In the genomic region with DNA sequence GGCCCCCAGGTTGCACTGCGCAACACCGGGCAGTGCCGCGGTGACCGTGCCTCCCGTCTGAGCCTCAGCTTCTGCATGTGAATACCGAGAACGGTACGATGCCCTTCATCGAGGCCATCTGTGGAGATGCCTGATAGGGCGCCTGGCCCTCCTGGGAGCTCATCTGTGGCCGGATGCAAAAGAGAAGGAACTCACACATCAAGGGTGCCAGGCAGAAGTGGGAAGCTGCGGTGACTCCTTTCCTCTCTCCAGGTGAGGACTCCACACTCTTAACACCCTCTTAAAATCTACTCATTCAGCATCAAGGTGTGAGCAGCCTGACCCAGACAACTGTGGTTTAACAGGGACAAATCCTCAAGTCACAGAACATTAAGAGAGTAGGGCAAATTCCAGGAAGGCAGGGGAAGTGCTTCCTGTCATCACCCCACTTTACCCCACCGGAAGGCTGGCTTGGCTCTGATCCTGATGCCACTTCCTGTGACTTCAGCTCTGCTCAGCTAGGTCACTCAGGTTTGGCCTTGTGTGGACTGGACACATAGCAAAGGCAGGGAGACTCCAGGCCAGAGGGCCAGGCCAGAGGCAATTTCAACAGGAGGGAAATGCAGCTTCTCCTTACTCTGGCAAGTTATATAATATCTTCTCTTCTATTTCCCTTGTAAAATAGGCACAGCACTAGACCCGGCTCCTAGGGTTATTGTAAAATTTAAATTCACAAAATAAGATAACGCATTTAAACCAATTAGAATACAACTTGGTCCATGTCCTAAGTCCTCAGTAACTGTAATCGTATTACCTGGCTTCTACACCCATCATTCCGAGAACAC, we compare ENCODE assay signal across 10 cellular contexts.
DNase-seq lines count a peak whose midpoint lies in the region; ATAC-seq lines count a peak whose summit lies in the region.
"Had no signal": no experiment of that assay in that cellular context is flagged by ENCODE, and none has a peak within 500 bp of the region (broad histone marks: within the 10 kb centered on the region; RNA-seq: fewer than 3 reads in every experiment).

No MANE protein-coding gene starts in this region.

- H2AFZ ChIP-seq in ACC112 (ENCODE audit: low read length, unreplicated experiment), result peak overlapping the region; percentile 20

- peak overlapping the region; percentile 6; the same call in 1 of the 2 replicates for H3K27ac ChIP-seq in ACC112 (ENCODE audit: low read depth, low read length)
- H3K27ac ChIP-seq: body of pancreas, right lobe of liver had no signal

- in situ Hi-C loops in G401 (cut with HindIII; ENCODE audit: low sequenced_read_pairs), result no loop called here

- intact Hi-C loops in Right ventricle myocardium superior (cut with DNase I), result loop anchor here (5.0 to 10.0 kb wide), 3 partner anchors 77 to 435 kb away; no protein-coding TSS in a partner anchor

- H3K36me3 Mint-ChIP-seq in activated CD4-positive, alpha-beta T cell treated with anti-CD3 and anti-CD28 coated beads, Interleukin-2, amount 10 ng/mL, durations not matched to agents 7 days and 5 days (ENCODE audit: low read depth), result no peaks in the 10 kb centered on the region

- H3K27ac Mint-ChIP-seq in activated CD4-positive, alpha-beta T cell treated with anti-CD3 and anti-CD28 coated beads, Interleukin-2, amount 10 ng/mL, durations not matched to agents 7 days and 5 days, result peak overlapping the region; percentile 82

- H3K36me3 ChIP-seq in ACC112 (ENCODE audit: insufficient read depth, low read length), result no peaks in the 10 kb centered on the region
- H3K36me3 ChIP-seq: right lobe of liver had no signal

- no peak overlapping the region for H3K4me3 ChIP-seq in ACC112 (ENCODE audit: low read depth, low read length)
- H3K4me3 ChIP-seq: body of pancreas, right lobe of liver had no signal

- POLR2A ChIA-PET in activated CD4-positive, alpha-beta T cell treated with anti-CD3 and anti-CD28 coated beads, Interleukin-2, amount 10 ng/mL, durations not matched to agents 7 days and 5 days (lab: Charles Lee), result no interaction called here

- DNase-seq in HS-5 (ENCODE audit: low read depth) (peak; percentile 61), Right ventricle myocardium superior (peak; percentile 46), amygdala (lab: John Stamatoyannopoulos, UW) (no peak), G401 (ENCODE audit: low spot score) (no peak)
- DNase-seq in activated CD4-positive, alpha-beta T cell treated with anti-CD3 and anti-CD28 coated beads, Interleukin-2, amount 10 ng/mL, durations not matched to agents 7 days and 5 days, result peak; percentile 33
- DNase-seq: body of pancreas, right lobe of liver had no signal

- H3K4me3 Mint-ChIP-seq in activated CD4-positive, alpha-beta T cell treated with anti-CD3 and anti-CD28 coated beads, Interleukin-2, amount 10 ng/mL, durations not matched to agents 7 days and 5 days, result peak overlapping the region; percentile 25

- H3K27me3 Mint-ChIP-seq in activated CD4-positive, alpha-beta T cell treated with anti-CD3 and anti-CD28 coated beads, Interleukin-2, amount 10 ng/mL, durations not matched to agents 7 days and 5 days, result no peaks in the 10 kb centered on the region

- H3K9me3 Mint-ChIP-seq in activated CD4-positive, alpha-beta T cell treated with anti-CD3 and anti-CD28 coated beads, Interleukin-2, amount 10 ng/mL, durations not matched to agents 7 days and 5 days, result no peaks in the 10 kb centered on the region

- H3K4me1 ChIP-seq in ACC112 (ENCODE audit: control insufficient read depth, insufficient read depth, low read length, unreplicated experiment), result peaks cover 25% of the 10 kb centered on the region
- H3K4me1 ChIP-seq: right lobe of liver had no signal

- peak; percentile 3 for ATAC-seq in Right ventricle myocardium superior (ENCODE audit: poor library complexity)
- ATAC-seq in GM19395 (IDR thresholded peaks at IDR 0.05; ENCODE audit: unreplicated experiment), result no peak
- no peak for ATAC-seq in GM19351 (IDR thresholded peaks at IDR 0.05; ENCODE audit: unreplicated experiment)
- ATAC-seq: body of pancreas had no signal

- CTCF ChIA-PET in activated CD4-positive, alpha-beta T cell treated with anti-CD3 and anti-CD28 coated beads, Interleukin-2, amount 10 ng/mL, durations not matched to agents 7 days and 5 days (lab: Charles Lee), result interaction anchor here (0.6 to 11.5 kb wide), 11 partner anchors 11 to 248 kb away, joined by 3 to 157 read pairs (median 4); partner anchors contain the start of gene RAB44

- no peaks in the 10 kb centered on the region for H3K79me2 ChIP-seq in ACC112 (ENCODE audit: control insufficient read depth, insufficient read depth, low read length, unreplicated experiment)

- peaks cover 56% of the 10 kb centered on the region for H3K4me1 Mint-ChIP-seq in activated CD4-positive, alpha-beta T cell treated with anti-CD3 and anti-CD28 coated beads, Interleukin-2, amount 10 ng/mL, durations not matched to agents 7 days and 5 days

- H3K27me3 ChIP-seq in ACC112 (ENCODE audit: insufficient read depth, low read length), result no peaks in the 10 kb centered on the region
- H3K27me3 ChIP-seq: body of pancreas, right lobe of liver had no signal

Comparison
In these comparisons a context has a peak if more than half of its experiments do, and no peak if none do; other contexts are left out.
1. DNase-seq: peak in HS-5 (single experiment), activated CD4-positive, alpha-beta T cell treated with anti-CD3 and anti-CD28 coated beads, Interleukin-2, amount 10 ng/mL, durations not matched to agents 7 days and 5 days (single experiment) and Right ventricle myocardium superior (single experiment); none in amygdala (0 of 56) and G401 (single experiment).